24 cellular contexts compared by ENCODE assay signal in the genomic region with DNA sequence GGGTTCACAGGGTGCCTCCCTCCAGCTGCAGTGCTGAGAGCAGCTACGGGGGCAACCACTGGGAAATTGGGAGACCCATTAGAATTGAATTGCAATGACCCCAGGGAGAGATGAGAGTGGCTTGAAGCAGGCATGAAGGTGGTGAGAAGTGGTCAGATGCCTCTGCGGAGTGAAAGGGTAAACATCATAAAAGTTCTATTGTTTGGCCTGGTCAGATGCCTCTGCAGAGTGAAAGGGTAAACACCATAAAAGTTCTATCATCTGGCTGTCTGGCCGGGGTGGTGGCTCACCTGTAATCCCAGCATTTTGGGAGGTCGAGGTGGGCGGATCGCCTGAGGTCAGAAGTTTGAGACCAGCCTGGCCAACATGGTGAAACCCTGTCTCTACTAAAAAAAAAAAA. TPM values are rescaled to one million over a fixed set of nuclear protein-coding genes. Genes with fewer than 3 reads are reported as not detected.
DNase-seq lines count a peak whose midpoint lies in the region; ATAC-seq lines count a peak whose summit lies in the region.
"Had no signal": no experiment of that assay in that cellular context is flagged by ENCODE, and none has a peak within 500 bp of the region (broad histone marks: within the 10 kb centered on the region; RNA-seq: fewer than 3 reads in every experiment).

No MANE protein-coding gene starts in this region.

- no peaks in the 10 kb centered on the region for H3K4me1 ChIP-seq in Karpas-422 (ENCODE audit: low read length)
- H3K4me1 ChIP-seq: left ventricle myocardium inferior had no signal

- peak; percentile 64 for DNase-seq in NCI-H510A treated with DMSO at 0.1 percent for 48 hours (lab: John Stamatoyannopoulos, UW)
- no peak for DNase-seq in NCI-H510A (lab: John Stamatoyannopoulos, UW)
- peak; percentile 27 for DNase-seq in Karpas-422
- peak; percentile 63 for DNase-seq in islet precursor cell
- DNase-seq in sciatic nerve (ENCODE audit: low spot score), result peak; percentile 13
- DNase-seq in HT-29 (ENCODE audit: low spot score), result no peak
- no peak for DNase-seq in NCI-H526 treated with DMSO at 0.1 percent for 48 hours (lab: John Stamatoyannopoulos, UW)
- DNase-seq: activated CD4-positive, CD25-positive, alpha-beta regulatory T cell; activated CD8-positive, alpha-beta T cell treated with anti-CD3 and anti-CD28 coated beads for 36 hours; activated gamma-delta T cell treated with Interleukin-2 at 50 U/mL for 16 hours; activated T-cell treated with anti-CD3 and anti-CD28 coated beads, Interleukin-2, amount 50 U/mL, for 4 hours; CD8-positive, alpha-beta T cell; hypothalamus; immature natural killer cell; MG63; NCI-H1417; NCI-H2107; NCI-H446 treated with DMSO at 0.1 percent for 48 hours; NK-92 treated with Interleukin-12 subunit alpha and Interleukin-12 subunit beta, amount 100 ng/mL, for 24 hours had no signal

- ATAC-seq in sciatic nerve (no peak), GM19463 (IDR thresholded peaks at IDR 0.05; ENCODE audit: unreplicated experiment) (no peak)
- ATAC-seq: activated CD8-positive, alpha-beta T cell treated with anti-CD3 and anti-CD28 coated beads for 36 hours; activated T-cell treated with anti-CD3 and anti-CD28 coated beads, Interleukin-2, amount 50 U/mL, for 4 hours; CD8-positive, alpha-beta T cell had no signal

- no peak overlapping the region for H2AFZ ChIP-seq in Karpas-422 (ENCODE audit: low read length)

- H3K27ac ChIP-seq in Karpas-422 (ENCODE audit: low read length), result no peak overlapping the region
- H3K27ac ChIP-seq: left ventricle myocardium inferior had no signal

- intact Hi-C loops in sciatic nerve (cut with DNase I), result no loop called here

- no peak overlapping the region for H3K4me3 ChIP-seq in Karpas-422 (ENCODE audit: low read length)
- H3K4me3 ChIP-seq: left ventricle myocardium inferior, MG63 had no signal

- no peaks in the 10 kb centered on the region for H4K20me1 ChIP-seq in Karpas-422 (ENCODE audit: insufficient read depth, low read depth, low read length)

- H3K9me2 ChIP-seq in Karpas-422 (replicated peaks; ENCODE audit: insufficient read depth, low read length), result no peaks in the 10 kb centered on the region

- no peak overlapping the region for H3K9ac ChIP-seq in Karpas-422 (ENCODE audit: low read length)

- no peaks in the 10 kb centered on the region for H3K79me2 ChIP-seq in Karpas-422 (ENCODE audit: low read length)

- H3K27me3 ChIP-seq in Karpas-422 (ENCODE audit: low read length), result no peaks in the 10 kb centered on the region
- H3K27me3 ChIP-seq: MG63 had no signal

- H3K36me3 ChIP-seq in Karpas-422 (ENCODE audit: insufficient read depth, low read length), result no peaks in the 10 kb centered on the region
- H3K36me3 ChIP-seq: left ventricle myocardium inferior, MG63 had no signal

- no peaks in the 10 kb centered on the region for H3K9me3 ChIP-seq in Karpas-422 (ENCODE audit: low read length)
- H3K9me3 ChIP-seq: left ventricle myocardium inferior, MG63 had no signal

- no peak overlapping the region for H3K4me2 ChIP-seq in Karpas-422 (ENCODE audit: low read depth, low read length, poor library complexity, severe bottlenecking)

RNA-seq across cellular contexts. Expression of gene TNFRSF13B, which starts 53.5 kb away (rescaled TPM):
- not detected in 2 replicates for total RNA-seq in Karpas-422 (2014; rRNA removed; shearing (Covaris generic); ENCODE audit: low replicate concordance)
- not detected for total RNA-seq in sciatic nerve
- not detected in 2 replicates for total RNA-seq in HT-29 (2014; rRNA removed; shearing (Covaris generic))
- total RNA-seq: activated CD8-positive, alpha-beta T cell treated with anti-CD3 and anti-CD28 coated beads for 36 hours; CD8-positive, alpha-beta T cell; fibroblast of lung; left ventricle myocardium inferior; mesenteric fat pad; skeletal muscle tissue had no signal

Comparison
In these comparisons a context has a peak if more than half of its experiments do, and no peak if none do; other contexts are left out.
1. DNase-seq: peak in NCI-H510A treated with DMSO at 0.1 percent for 48 hours (single experiment), Karpas-422 (single experiment), islet precursor cell (single experiment) and sciatic nerve (single experiment); none in NCI-H510A (single experiment), HT-29 (single experiment) and NCI-H526 treated with DMSO at 0.1 percent for 48 hours (single experiment).